In genomic region chr4:39467470-39467869, GRCh38 we compare ENCODE assay signal across 9 cellular contexts. TPM values are rescaled to one million over a fixed set of nuclear protein-coding genes. Genes with fewer than 3 reads are reported as not detected.
DNase-seq lines count a peak whose midpoint lies in the region; ATAC-seq and TF ChIP-seq lines count a peak whose summit lies in the region.
"Had no signal": no experiment of that assay in that cellular context is flagged by ENCODE, and none has a peak within 500 bp of the region (broad histone marks: within the 10 kb centered on the region; RNA-seq: fewer than 3 reads in every experiment).

No MANE protein-coding gene starts in this region.

- TF ChIP-seq POLR2A in right lobe of liver (IDR thresholded peaks at IDR 0.05) (no peak), transverse colon (IDR thresholded peaks at IDR 0.05) (no peak), stomach (IDR thresholded peaks at IDR 0.05) (no peak)

- TF ChIP-seq EP300 in transverse colon (IDR thresholded peaks at IDR 0.05; ENCODE audit: low read depth): no peak
- TF ChIP-seq EP300 in stomach (IDR thresholded peaks at IDR 0.05): no peak

- H3K36me3 ChIP-seq in SK-N-MC (ENCODE audit: insufficient read depth, low read length): peaks cover 51% of the 10 kb centered on the region
- no peaks in the 10 kb centered on the region for H3K36me3 ChIP-seq in hepatocyte (replicated peaks; ENCODE audit: insufficient read depth, low read depth)
- peaks cover 0 to 19% (median 0%) of the 10 kb centered on the region in 4 donors for H3K36me3 ChIP-seq in right lobe of liver
- peaks cover 0 to 32% (median 7%) of the 10 kb centered on the region in 4 donors for H3K36me3 ChIP-seq in transverse colon
- peaks cover 4 to 68% (median 51%) of the 10 kb centered on the region in 4 donors for H3K36me3 ChIP-seq in stomach

- no peaks in the 10 kb centered on the region for H3K9me3 ChIP-seq in SK-N-MC (ENCODE audit: low read depth, low read length)
- no peaks in the 10 kb centered on the region for H3K9me3 ChIP-seq in hepatocyte (ENCODE audit: low read depth)
- H3K9me3 ChIP-seq in right lobe of liver: no peaks in the 10 kb centered on the region
- no peaks in the 10 kb centered on the region for H3K9me3 ChIP-seq in transverse colon
- H3K9me3 ChIP-seq in stomach: no peaks in the 10 kb centered on the region
- H3K9me3 ChIP-seq: BLaER1, HAP-1 had no signal

- DNase-seq in SK-N-MC (ENCODE audit: low read depth, low spot score) (no peak), hepatocyte (ENCODE audit: low spot score) (no peak), right lobe of liver (no peak), transverse colon (no peak), NCI-H345 treated with DMSO at 0.1 percent for 48 hours (lab: John Stamatoyannopoulos, UW; ENCODE audit: unreplicated experiment) (no peak), stomach (no peak)
- no peak for DNase-seq in stimulated activated naive CD4-positive, alpha-beta T cell (lab: John Stamatoyannopoulos, UW)

- peak in 3 of 4 donors; percentile 19 to 37 (median 34) for ATAC-seq in right lobe of liver

- peak overlapping the region; percentile 70 for H3K9ac ChIP-seq in SK-N-MC (ENCODE audit: insufficient read length)
- H3K9ac ChIP-seq: BLaER1 had no signal

- no peaks in the 10 kb centered on the region for H3K79me2 ChIP-seq in hepatocyte

- WGBS in hepatocyte (ENCODE audit: low lambda C conversion rate, missing lambda C conversion rate): 86% methylated on average over 4 of the region's 4 CpGs
- 30% methylated on average over 4 of the region's 4 CpGs for WGBS in right lobe of liver (ENCODE audit: insufficient coverage, low coverage, low lambda C conversion rate, missing lambda C conversion rate)
- WGBS in transverse colon (ENCODE audit: low coverage in 1 of 2), 2 donors: 49 to 69% methylated on average over 4 of the region's 4 CpGs
- 60 to 77% (median 72%) methylated on average over 4 of the region's 4 CpGs for WGBS in stomach, 5 donors

- H3K4me3 ChIP-seq in SK-N-MC: peak overlapping the region; percentile 32; the same call in 1 of the 2 replicates
- H3K4me3 ChIP-seq in hepatocyte: no peak overlapping the region
- H3K4me3 ChIP-seq in right lobe of liver: peak overlapping the region in 1 of 3 donors; percentile 5
- no peak overlapping the region for H3K4me3 ChIP-seq in transverse colon
- no peak overlapping the region for H3K4me3 ChIP-seq in stomach
- H3K4me3 ChIP-seq: BLaER1, HAP-1 had no signal

- no peaks in the 10 kb centered on the region for H3K27me3 ChIP-seq in hepatocyte
- no peaks in the 10 kb centered on the region for H3K27me3 ChIP-seq in right lobe of liver
- no peaks in the 10 kb centered on the region for H3K27me3 ChIP-seq in transverse colon
- H3K27me3 ChIP-seq in stomach: no peaks in the 10 kb centered on the region
- H3K27me3 ChIP-seq: BLaER1 had no signal

- H3K4me2 ChIP-seq in hepatocyte: no peak overlapping the region
- H3K4me2 ChIP-seq: BLaER1 had no signal

- intact Hi-C loops in right lobe of liver (cut with DNase I) (no loop called here), transverse colon (cut with DNase I; ENCODE audit: low total_unique reads) (loop anchor here (10.0 kb wide), 1 partner anchor 507 kb away; the partner anchor contains the start of gene PDS5A), stomach (cut with DNase I; ENCODE audit: low total_unique reads) (loop anchor here (5.0 kb wide), 1 partner anchor 510 kb away; the partner anchor contains the start of gene PDS5A)

- H3K27ac ChIP-seq in SK-N-MC: peak overlapping the region; percentile 91
- peak overlapping the region; percentile 5 for H3K27ac ChIP-seq in hepatocyte
- H3K27ac ChIP-seq in right lobe of liver: peak overlapping the region; percentile 24 to 88 (median 83)
- H3K27ac ChIP-seq in transverse colon: peak overlapping the region in 3 of 4 donors; percentile 10 to 63 (median 57)
- H3K27ac ChIP-seq in stomach: peak overlapping the region in 2 of 5 donors; percentile 8 to 48
- H3K27ac ChIP-seq: BLaER1 had no signal

- no peaks in the 10 kb centered on the region for H4K20me1 ChIP-seq in hepatocyte (ENCODE audit: insufficient read depth, poor library complexity, severe bottlenecking)
- H4K20me1 ChIP-seq: BLaER1 had no signal

- H2AFZ ChIP-seq in hepatocyte: no peak overlapping the region

- in situ Hi-C loops in transverse colon (cut with MboI; ENCODE audit: low pct_ligation_motif_present in 1 of 4, low pct_unique_long_range_greater_than_20kb in 1 of 4, low sequenced_read_pairs in 3 of 4): loop anchor here in 1 of 4 donors (10.0 kb wide), 1 partner anchor 167 kb away; the partner anchor contains the start of gene SMIM14

- no peak for TF ChIP-seq CTCF in hepatocyte (IDR thresholded peaks at IDR 0.05; ENCODE audit: poor library complexity)
- no peak for TF ChIP-seq CTCF in right lobe of liver (IDR thresholded peaks at IDR 0.05)
- TF ChIP-seq CTCF in transverse colon (IDR thresholded peaks at IDR 0.05): no peak
- no peak for TF ChIP-seq CTCF in stomach (IDR thresholded peaks at IDR 0.05)

- H3K9me2 ChIP-seq in hepatocyte (replicated peaks; ENCODE audit: insufficient read depth): no peaks in the 10 kb centered on the region

- H3K4me1 ChIP-seq in hepatocyte (ENCODE audit: insufficient read depth) (peaks cover 5% of the 10 kb centered on the region), right lobe of liver (peaks cover 0 to 41% (median 12%) of the 10 kb centered on the region in 4 donors), transverse colon (peaks cover 0 to 22% (median 7%) of the 10 kb centered on the region in 4 donors), stomach (peaks cover 0 to 21% (median 9%) of the 10 kb centered on the region in 4 donors)

RNA-seq across cellular contexts. Expression of gene LIAS, which starts 8.6 kb away (rescaled TPM):
- total RNA-seq in hepatocyte (10.3 and 12.3 TPM in 2 replicates), right lobe of liver (10 to 100 TPM in 4 of 6 experiments, 1 to 10 TPM in 2; 7.0 to 20.4 (median 13.1) TPM), transverse colon (10 to 100 TPM in 3 of 4 donors, 1 to 10 TPM in 1; 2.6 to 27.3 (median 13.0) TPM), stomach (10 to 100 TPM; 12.3 to 36.2 (median 16.1) TPM)
- polyA plus RNA-seq in hepatocyte (10.4 and 12.3 TPM in 2 replicates), stomach (10 to 100 TPM; 10.4 to 31.9 (median 21.2) TPM)

RNA-seq across cellular contexts. Expression of gene RPL9, which starts 8.7 kb away (rescaled TPM):
- total RNA-seq in hepatocyte (2,831 and 3,164 TPM in 2 replicates), right lobe of liver (1,000 to 10,000 TPM in 2 of 6 experiments, 100 to 1,000 TPM in 4; 353 to 1,546 (median 454) TPM), transverse colon (1,000 to 10,000 TPM in 2 of 4 donors, 100 to 1,000 TPM in 2; 408 to 2,811 (median 1,755) TPM), stomach (1,000 to 10,000 TPM in 4 of 5 donors, 100 to 1,000 TPM in 1; 964 to 4,990 (median 2,883) TPM)
- polyA plus RNA-seq in hepatocyte (439 and 475 TPM in 2 replicates), stomach (1,000 to 10,000 TPM; 2,170 to 4,250 (median 2,805) TPM)

RNA-seq across cellular contexts. Expression of gene UGDH, which starts 59.8 kb away (rescaled TPM):
- total RNA-seq in hepatocyte (337 and 374 TPM in 2 replicates), right lobe of liver (100 to 1,000 TPM; 134 to 647 (median 244) TPM), transverse colon (100 to 1,000 TPM; 293 to 849 (median 479) TPM), stomach (100 to 1,000 TPM in 2 of 5 donors, 10 to 100 TPM in 3; 26.3 to 161 (median 95.0) TPM)
- polyA plus RNA-seq in hepatocyte (192 and 223 TPM in 2 replicates), stomach (10 to 100 TPM; 14.6 to 30.2 (median 24.2) TPM)

Comparison
In these comparisons a context has a peak if more than half of its experiments do, and no peak if none do; other contexts are left out.
1. intact Hi-C loops: an anchor here in transverse colon (10.0 kb wide) and stomach (5.0 kb wide); none called in right lobe of liver.